Comparison of ENCODE assay signal across 1 cellular context in the genomic region with DNA sequence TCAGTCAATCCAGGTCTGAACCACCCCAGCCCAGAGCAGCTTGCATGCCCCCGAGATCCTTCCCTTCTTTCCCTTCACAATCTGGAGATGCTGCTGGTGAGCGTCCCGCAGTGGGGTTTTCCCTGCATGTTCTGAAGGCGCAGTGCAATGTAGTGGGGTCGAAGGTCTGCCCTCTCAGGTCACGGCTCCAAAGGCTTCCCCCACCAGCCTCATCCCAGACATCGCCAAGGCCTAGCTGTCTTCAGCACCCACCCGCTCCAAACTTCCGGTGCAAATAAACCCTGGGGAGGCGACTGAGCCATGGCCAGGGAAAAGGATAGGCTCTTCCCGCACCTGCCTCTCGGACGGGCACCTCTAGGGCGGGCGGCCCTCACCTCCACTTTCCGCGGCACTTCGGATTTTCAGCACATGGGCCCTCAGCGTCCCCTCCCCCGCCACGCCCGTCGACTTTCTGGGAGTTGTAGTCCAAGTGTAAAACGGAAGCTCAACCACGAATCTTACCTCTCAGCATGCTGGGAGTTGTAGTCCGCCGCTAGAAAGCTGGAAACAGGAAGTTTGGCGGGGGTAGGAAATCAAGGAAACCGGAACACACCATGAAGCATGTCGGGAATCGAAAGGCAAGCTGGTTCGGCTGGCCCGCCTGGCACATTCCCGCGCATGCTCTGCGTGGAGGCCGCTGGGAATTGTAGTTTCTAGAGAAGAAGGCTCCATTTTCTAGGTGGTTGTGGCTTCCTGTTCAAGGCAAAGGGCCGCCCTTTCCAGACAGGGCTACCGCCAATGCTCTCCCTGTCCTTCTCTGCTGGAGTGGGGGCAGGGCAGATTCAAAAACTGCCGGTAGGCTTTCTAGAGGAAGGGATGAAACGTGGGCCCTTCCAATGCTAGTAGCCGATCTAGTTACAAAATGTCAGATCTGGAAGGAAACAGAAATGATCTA.
TF ChIP-seq lines count a peak whose summit lies in the region.

A gene (minus strand): TSS at position 410 of the 934 bp plus-strand sequence. CDS start 2,384 bp downstream, outside the sequence.

TF ChIP-seq in HepG2, 621 proteins besides CTCF, POLR2A, EP300 and RAD21 (continued from another document and continues in another):
- TF ChIP-seq, protein P1, sequence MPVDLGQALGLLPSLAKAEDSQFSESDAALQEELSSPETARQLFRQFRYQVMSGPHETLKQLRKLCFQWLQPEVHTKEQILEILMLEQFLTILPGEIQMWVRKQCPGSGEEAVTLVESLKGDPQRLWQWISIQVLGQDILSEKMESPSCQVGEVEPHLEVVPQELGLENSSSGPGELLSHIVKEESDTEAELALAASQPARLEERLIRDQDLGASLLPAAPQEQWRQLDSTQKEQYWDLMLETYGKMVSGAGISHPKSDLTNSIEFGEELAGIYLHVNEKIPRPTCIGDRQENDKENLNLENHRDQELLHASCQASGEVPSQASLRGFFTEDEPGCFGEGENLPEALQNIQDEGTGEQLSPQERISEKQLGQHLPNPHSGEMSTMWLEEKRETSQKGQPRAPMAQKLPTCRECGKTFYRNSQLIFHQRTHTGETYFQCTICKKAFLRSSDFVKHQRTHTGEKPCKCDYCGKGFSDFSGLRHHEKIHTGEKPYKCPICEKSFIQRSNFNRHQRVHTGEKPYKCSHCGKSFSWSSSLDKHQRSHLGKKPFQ (CRISPR knock-in tag; IDR thresholded peaks at IDR 0.05; ENCODE audit: insufficient replicate concordance), result peak; percentile 49
- no peak for TF ChIP-seq RFX3 (CRISPR knock-in tag; IDR thresholded peaks at IDR 0.05)
- TF ChIP-seq, protein P2, sequence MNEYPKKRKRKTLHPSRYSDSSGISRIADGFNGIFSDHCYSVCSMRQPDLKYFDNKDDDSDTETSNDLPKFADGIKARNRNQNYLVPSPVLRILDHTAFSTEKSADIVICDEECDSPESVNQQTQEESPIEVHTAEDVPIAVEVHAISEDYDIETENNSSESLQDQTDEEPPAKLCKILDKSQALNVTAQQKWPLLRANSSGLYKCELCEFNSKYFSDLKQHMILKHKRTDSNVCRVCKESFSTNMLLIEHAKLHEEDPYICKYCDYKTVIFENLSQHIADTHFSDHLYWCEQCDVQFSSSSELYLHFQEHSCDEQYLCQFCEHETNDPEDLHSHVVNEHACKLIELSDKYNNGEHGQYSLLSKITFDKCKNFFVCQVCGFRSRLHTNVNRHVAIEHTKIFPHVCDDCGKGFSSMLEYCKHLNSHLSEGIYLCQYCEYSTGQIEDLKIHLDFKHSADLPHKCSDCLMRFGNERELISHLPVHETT (CRISPR knock-in tag; conservative IDR thresholded peaks at IDR 0.05), result peak; percentile 82
- no peak for TF ChIP-seq CEBPB (IDR thresholded peaks at IDR 0.05; ENCODE audit: borderline replicate concordance, low read depth, low read length)
- TF ChIP-seq, protein P3, sequence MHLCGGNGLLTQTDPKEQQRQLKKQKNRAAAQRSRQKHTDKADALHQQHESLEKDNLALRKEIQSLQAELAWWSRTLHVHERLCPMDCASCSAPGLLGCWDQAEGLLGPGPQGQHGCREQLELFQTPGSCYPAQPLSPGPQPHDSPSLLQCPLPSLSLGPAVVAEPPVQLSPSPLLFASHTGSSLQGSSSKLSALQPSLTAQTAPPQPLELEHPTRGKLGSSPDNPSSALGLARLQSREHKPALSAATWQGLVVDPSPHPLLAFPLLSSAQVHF (CRISPR knock-in tag; IDR thresholded peaks at IDR 0.05), result no peak
- no peak for TF ChIP-seq ZNF570 (CRISPR knock-in tag; IDR thresholded peaks at IDR 0.05; ENCODE audit: borderline replicate concordance)
- TF ChIP-seq SETDB1 (CRISPR knock-in tag; IDR thresholded peaks at IDR 0.05; ENCODE audit: borderline replicate concordance), result no peak
- TF ChIP-seq TAF1 (CRISPR knock-in tag; IDR thresholded peaks at IDR 0.05), result peak; percentile 77
- no peak for TF ChIP-seq NCOA5 (CRISPR knock-in tag; IDR thresholded peaks at IDR 0.05)
- TF ChIP-seq ZNF256 (CRISPR knock-in tag; conservative IDR thresholded peaks at IDR 0.05), result peak; percentile 41; the same call in 1 of the 2 replicates
- TF ChIP-seq ZNF264 (CRISPR knock-in tag; IDR thresholded peaks at IDR 0.05), result peak; percentile 44
- peak; percentile 91 for TF ChIP-seq ZNF33B (CRISPR knock-in tag; IDR thresholded peaks at IDR 0.05)
- TF ChIP-seq, protein P4, sequence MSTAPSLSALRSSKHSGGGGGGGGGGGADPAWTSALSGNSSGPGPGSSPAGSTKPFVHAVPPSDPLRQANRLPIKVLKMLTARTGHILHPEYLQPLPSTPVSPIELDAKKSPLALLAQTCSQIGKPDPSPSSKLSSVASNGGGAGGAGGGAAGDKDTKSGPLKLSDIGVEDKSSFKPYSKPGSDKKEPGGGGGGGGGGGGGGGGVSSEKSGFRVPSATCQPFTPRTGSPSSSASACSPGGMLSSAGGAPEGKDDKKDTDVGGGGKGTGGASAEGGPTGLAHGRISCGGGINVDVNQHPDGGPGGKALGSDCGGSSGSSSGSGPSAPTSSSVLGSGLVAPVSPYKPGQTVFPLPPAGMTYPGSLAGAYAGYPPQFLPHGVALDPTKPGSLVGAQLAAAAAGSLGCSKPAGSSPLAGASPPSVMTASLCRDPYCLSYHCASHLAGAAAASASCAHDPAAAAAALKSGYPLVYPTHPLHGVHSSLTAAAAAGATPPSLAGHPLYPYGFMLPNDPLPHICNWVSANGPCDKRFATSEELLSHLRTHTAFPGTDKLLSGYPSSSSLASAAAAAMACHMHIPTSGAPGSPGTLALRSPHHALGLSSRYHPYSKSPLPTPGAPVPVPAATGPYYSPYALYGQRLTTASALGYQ (CRISPR knock-in tag; IDR thresholded peaks at IDR 0.05), result peak; percentile 84
- no peak for TF ChIP-seq BHLHE40 (IDR thresholded peaks at IDR 0.05; ENCODE audit: low read length)
- TF ChIP-seq, protein P5, sequence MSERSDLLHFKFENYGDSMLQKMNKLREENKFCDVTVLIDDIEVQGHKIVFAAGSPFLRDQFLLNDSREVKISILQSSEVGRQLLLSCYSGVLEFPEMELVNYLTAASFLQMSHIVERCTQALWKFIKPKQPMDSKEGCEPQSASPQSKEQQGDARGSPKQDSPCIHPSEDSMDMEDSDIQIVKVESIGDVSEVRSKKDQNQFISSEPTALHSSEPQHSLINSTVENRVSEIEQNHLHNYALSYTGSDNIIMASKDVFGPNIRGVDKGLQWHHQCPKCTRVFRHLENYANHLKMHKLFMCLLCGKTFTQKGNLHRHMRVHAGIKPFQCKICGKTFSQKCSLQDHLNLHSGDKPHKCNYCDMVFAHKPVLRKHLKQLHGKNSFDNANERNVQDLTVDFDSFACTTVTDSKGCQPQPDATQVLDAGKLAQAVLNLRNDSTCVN (CRISPR knock-in tag; IDR thresholded peaks at IDR 0.05; ENCODE audit: borderline replicate concordance), result no peak; the same call in 1 of the 2 replicates
- no peak for TF ChIP-seq GPN1 (CRISPR knock-in tag; IDR thresholded peaks at IDR 0.05; ENCODE audit: borderline replicate concordance)
- TF ChIP-seq SCMH1 (CRISPR knock-in tag; IDR thresholded peaks at IDR 0.05; ENCODE audit: borderline replicate concordance), result no peak
- TF ChIP-seq, protein P6, sequence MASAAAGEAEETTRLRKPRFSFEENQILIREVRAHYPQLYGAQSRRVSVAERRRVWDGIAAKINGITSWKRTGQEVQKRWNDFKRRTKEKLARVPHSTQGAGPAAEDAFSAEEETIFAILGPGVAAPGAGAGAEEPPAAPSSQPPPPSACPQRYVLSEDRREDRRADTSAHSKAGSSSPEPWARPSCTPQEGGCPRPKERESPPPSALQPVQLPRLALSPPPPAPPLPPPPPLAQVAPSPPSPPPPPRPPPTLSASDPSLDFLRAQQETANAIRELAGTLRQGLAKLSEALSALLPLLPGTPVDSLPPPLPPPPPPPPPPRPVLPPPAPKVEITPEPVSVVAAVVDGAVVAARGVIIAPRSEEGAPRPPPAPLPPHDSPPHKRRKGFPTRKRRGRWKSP (CRISPR knock-in tag; IDR thresholded peaks at IDR 0.05), result peak; percentile 45; the same call in 1 of the 2 replicates
- TF ChIP-seq SAFB2 (CRISPR knock-in tag; IDR thresholded peaks at IDR 0.05; ENCODE audit: borderline replicate concordance, low read depth), result peak; percentile 92
- TF ChIP-seq, protein P7, sequence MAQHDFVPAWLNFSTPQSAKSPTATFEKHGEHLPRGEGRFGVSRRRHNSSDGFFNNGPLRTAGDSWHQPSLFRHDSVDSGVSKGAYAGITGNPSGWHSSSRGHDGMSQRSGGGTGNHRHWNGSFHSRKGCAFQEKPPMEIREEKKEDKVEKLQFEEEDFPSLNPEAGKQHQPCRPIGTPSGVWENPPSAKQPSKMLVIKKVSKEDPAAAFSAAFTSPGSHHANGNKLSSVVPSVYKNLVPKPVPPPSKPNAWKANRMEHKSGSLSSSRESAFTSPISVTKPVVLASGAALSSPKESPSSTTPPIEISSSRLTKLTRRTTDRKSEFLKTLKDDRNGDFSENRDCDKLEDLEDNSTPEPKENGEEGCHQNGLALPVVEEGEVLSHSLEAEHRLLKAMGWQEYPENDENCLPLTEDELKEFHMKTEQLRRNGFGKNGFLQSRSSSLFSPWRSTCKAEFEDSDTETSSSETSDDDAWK (CRISPR knock-in tag; IDR thresholded peaks at IDR 0.05), result no peak
- TF ChIP-seq RORA (CRISPR knock-in tag; IDR thresholded peaks at IDR 0.05), result no peak
- peak; percentile 79 for TF ChIP-seq AGO2 (optimal IDR thresholded peaks at IDR 0.05; ENCODE audit: low read depth, low read length)
- TF ChIP-seq SMAD9 (CRISPR knock-in tag; IDR thresholded peaks at IDR 0.05), result peak; percentile 92; the same call in 1 of the 2 replicates
- TF ChIP-seq ZNF274 (CRISPR knock-in tag; IDR thresholded peaks at IDR 0.05), result peak; percentile 91
- peak; percentile 25; the same call in 1 of the 2 replicates for TF ChIP-seq ZNF225 (CRISPR knock-in tag; IDR thresholded peaks at IDR 0.05)
- peak; percentile 98 for TF ChIP-seq SAP130 (CRISPR knock-in tag; IDR thresholded peaks at IDR 0.05; ENCODE audit: low read depth)
- no peak for TF ChIP-seq ZFP82 (CRISPR knock-in tag; IDR thresholded peaks at IDR 0.05; ENCODE audit: borderline replicate concordance)
- TF ChIP-seq ZNF547 (CRISPR knock-in tag; IDR thresholded peaks at IDR 0.05), result peak; percentile 91
- peak; percentile 47; the same call in 1 of the 2 replicates for TF ChIP-seq FOSL2 (CRISPR knock-in tag; IDR thresholded peaks at IDR 0.05)
- no peak for TF ChIP-seq RAD51 (IDR thresholded peaks at IDR 0.05; ENCODE audit: borderline replicate concordance)
- peak; percentile 61; the same call in 1 of the 2 replicates for TF ChIP-seq ZNF296 (CRISPR knock-in tag; conservative IDR thresholded peaks at IDR 0.05)
- peak; percentile 69 for TF ChIP-seq CBX5 (CRISPR knock-in tag; IDR thresholded peaks at IDR 0.05; ENCODE audit: borderline replicate concordance)
- peak; percentile 70; the same call in 1 of the 2 replicates for TF ChIP-seq NFKB2 (CRISPR knock-in tag; IDR thresholded peaks at IDR 0.05; ENCODE audit: borderline replicate concordance)
- TF ChIP-seq TRIM24 (CRISPR knock-in tag; IDR thresholded peaks at IDR 0.05), result no peak
- TF ChIP-seq NCOA2 (CRISPR knock-in tag; IDR thresholded peaks at IDR 0.05), result 0 out of 2 replicates have a peak, but pooled peaks have one; percentile 15
- peak; percentile 43; the same call in 1 of the 2 replicates for TF ChIP-seq MEIS1 (CRISPR knock-in tag; IDR thresholded peaks at IDR 0.05; ENCODE audit: borderline replicate concordance)
- peak; percentile 9; the same call in 1 of the 2 replicates for TF ChIP-seq HNF4A (CRISPR knock-in tag; IDR thresholded peaks at IDR 0.05)
- TF ChIP-seq ARHGAP35 (CRISPR knock-in tag; IDR thresholded peaks at IDR 0.05; ENCODE audit: borderline replicate concordance), result no peak; the same call in 1 of the 2 replicates
- TF ChIP-seq FOXA1 (IDR thresholded peaks at IDR 0.05), result no peak
- no peak for TF ChIP-seq FOXA1 (CRISPR knock-in tag; IDR thresholded peaks at IDR 0.05)
- no peak for TF ChIP-seq TAF15 (IDR thresholded peaks at IDR 0.05; ENCODE audit: low read depth, low read length, poor library complexity, severe bottlenecking)
- TF ChIP-seq, protein P8, sequence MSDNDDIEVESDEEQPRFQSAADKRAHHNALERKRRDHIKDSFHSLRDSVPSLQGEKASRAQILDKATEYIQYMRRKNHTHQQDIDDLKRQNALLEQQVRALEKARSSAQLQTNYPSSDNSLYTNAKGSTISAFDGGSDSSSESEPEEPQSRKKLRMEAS (IDR thresholded peaks at IDR 0.05), result peak; percentile 98
- TF ChIP-seq, protein P9, sequence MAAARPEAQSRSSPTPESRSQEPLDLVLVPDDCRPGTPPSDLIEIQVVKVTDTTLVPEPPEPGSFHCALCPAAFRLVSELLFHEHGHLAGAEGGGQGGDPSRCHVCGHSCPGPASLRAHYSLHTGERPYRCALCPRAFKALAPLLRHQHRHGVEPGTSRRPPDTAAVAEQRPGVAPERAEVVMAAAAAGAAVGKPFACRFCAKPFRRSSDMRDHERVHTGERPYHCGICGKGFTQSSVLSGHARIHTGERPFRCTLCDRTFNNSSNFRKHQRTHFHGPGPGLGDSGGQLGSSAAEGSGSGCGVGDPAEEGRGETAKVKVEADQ (CRISPR knock-in tag; IDR thresholded peaks at IDR 0.05; ENCODE audit: borderline replicate concordance), result peak; percentile 88
- TF ChIP-seq SIN3B (IDR thresholded peaks at IDR 0.05; ENCODE audit: low read length), result peak; percentile 29; the same call in 1 of the 2 replicates
- peak; percentile 35; the same call in 1 of the 2 replicates for TF ChIP-seq CEBPG (CRISPR knock-in tag; IDR thresholded peaks at IDR 0.05)
- 0 out of 2 replicates have a peak, but pooled peaks have one; percentile 77 for TF ChIP-seq ZNF30 (CRISPR knock-in tag; IDR thresholded peaks at IDR 0.05)
- TF ChIP-seq NRL (CRISPR knock-in tag; IDR thresholded peaks at IDR 0.05; ENCODE audit: borderline replicate concordance), result peak; percentile 78; the same call in 1 of the 2 replicates
- TF ChIP-seq KMT2B (CRISPR knock-in tag; IDR thresholded peaks at IDR 0.05), result peak; percentile 81
- TF ChIP-seq SMAD1 (CRISPR knock-in tag; IDR thresholded peaks at IDR 0.05; ENCODE audit: borderline replicate concordance, low read depth), result peak; percentile 88
- TF ChIP-seq ADNP (CRISPR knock-in tag; IDR thresholded peaks at IDR 0.05), result no peak
- TF ChIP-seq, protein P10, sequence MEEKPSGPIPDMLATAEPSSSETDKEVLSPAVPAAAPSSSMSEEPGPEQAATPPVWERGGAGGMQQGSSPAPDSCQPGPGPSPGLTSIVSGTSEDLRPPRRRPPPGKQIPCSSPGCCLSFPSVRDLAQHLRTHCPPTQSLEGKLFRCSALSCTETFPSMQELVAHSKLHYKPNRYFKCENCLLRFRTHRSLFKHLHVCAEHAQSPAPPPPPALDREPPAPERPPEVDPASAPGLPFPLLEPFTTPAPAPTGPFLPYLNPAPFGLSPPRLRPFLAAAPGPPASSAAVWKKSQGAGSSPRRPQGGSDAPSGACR (CRISPR knock-in tag; IDR thresholded peaks at IDR 0.05), result no peak; the same call in 1 of the 2 replicates
- no peak for TF ChIP-seq SMARCE1 (IDR thresholded peaks at IDR 0.05; ENCODE audit: borderline replicate concordance)
- no peak; the same call in 1 of the 2 replicates for TF ChIP-seq ZC3H13 (CRISPR knock-in tag; IDR thresholded peaks at IDR 0.05)
- TF ChIP-seq TMF1 (CRISPR knock-in tag; IDR thresholded peaks at IDR 0.05; ENCODE audit: low read depth), result peak; percentile 75; the same call in 1 of the 2 replicates
- peak; percentile 91; the same call in 1 of the 2 replicates for TF ChIP-seq EEA1 (CRISPR knock-in tag; IDR thresholded peaks at IDR 0.05; ENCODE audit: borderline replicate concordance)
